ENCODE assay signal across 11 cellular contexts in the genomic region with DNA sequence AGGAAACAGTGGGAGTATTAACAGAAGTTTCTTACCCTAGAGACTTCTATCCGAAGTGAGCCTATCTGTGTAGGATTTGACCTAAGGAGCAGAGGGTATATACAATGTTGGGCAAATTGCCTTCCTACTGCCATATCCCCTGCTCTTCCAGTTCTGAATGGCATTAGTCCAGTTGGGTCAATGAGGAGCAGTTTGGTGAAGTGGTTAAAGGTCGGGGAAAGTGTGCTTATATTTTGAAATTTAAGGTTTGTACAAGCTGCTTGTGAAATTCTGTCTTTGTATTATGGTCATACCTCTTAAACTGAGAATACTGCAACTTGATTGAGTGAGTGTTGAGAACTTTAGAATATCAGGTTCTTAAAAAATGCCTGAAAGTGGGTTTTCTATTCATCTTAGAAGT. TPM values are rescaled to one million over a fixed set of nuclear protein-coding genes. Genes with fewer than 3 reads are reported as not detected.
DNase-seq lines count a peak whose midpoint lies in the region; ATAC-seq and TF ChIP-seq lines count a peak whose summit lies in the region.
"Had no signal": no experiment of that assay in that cellular context is flagged by ENCODE, and none has a peak within 500 bp of the region (broad histone marks: within the 10 kb centered on the region; RNA-seq: fewer than 3 reads in every experiment).

No MANE protein-coding gene starts in this region.

- H3K27ac Mint-ChIP-seq in activated naive CD4-positive, alpha-beta T cell treated with anti-CD3 and anti-CD28 coated beads, Interleukin-2, amount 50 U/mL, for 72 hours: peak overlapping the region; percentile 36 to 94

- H2BK5ac ChIP-seq in mesenchymal stem cell (ENCODE audit: low read depth, low read length, poor library complexity, severe bottlenecking): no peak overlapping the region

- CTCF ChIA-PET in HCT116 (lab: Charles Lee): no interaction called here

- H3K27me3 ChIP-seq in ACC112 (ENCODE audit: insufficient read depth, low read length) (no peaks in the 10 kb centered on the region), HCT116 (ENCODE audit: insufficient read depth, low read length) (no peaks in the 10 kb centered on the region), mesenchymal stem cell (ENCODE audit: control insufficient read depth in 1 of 2, insufficient read depth in 1 of 2, low read length in 2 of 2) (no peaks in the 10 kb centered on the region), tibial nerve (no peaks in the 10 kb centered on the region)
- H3K27me3 ChIP-seq: dorsolateral prefrontal cortex, suprapubic skin had no signal

- peaks cover 10% of the 10 kb centered on the region for H3K79me1 ChIP-seq in mesenchymal stem cell (replicated peaks; ENCODE audit: low read length, poor library complexity, severe bottlenecking)

- H2AFZ ChIP-seq in ACC112 (ENCODE audit: low read length, unreplicated experiment) (no peak overlapping the region), HCT116 (ENCODE audit: low read depth, low read length, poor library complexity, severe bottlenecking) (no peak overlapping the region), mesenchymal stem cell (ENCODE audit: low read depth, low read length) (no peak overlapping the region)

- peak overlapping the region; percentile 96 for H3K4me2 ChIP-seq in HCT116 (ENCODE audit: low read length)
- H3K4me2 ChIP-seq in mesenchymal stem cell (ENCODE audit: low read length, poor library complexity, severe bottlenecking): no peak overlapping the region

- H4K91ac ChIP-seq in mesenchymal stem cell (ENCODE audit: low read length): no peak overlapping the region

- H2BK15ac ChIP-seq in mesenchymal stem cell (ENCODE audit: low read depth, poor library complexity, severe bottlenecking): no peak overlapping the region

- no peak for TF ChIP-seq RAD21 in HCT116 (IDR thresholded peaks at IDR 0.05; ENCODE audit: low read depth)

- TF ChIP-seq POLR2A in HCT116 (IDR thresholded peaks at IDR 0.05; ENCODE audit: borderline replicate concordance, extremely low read depth, insufficient read depth, insufficient read length) (no peak), tibial nerve (IDR thresholded peaks at IDR 0.05) (no peak)

- H2AK5ac ChIP-seq in mesenchymal stem cell (ENCODE audit: low read length, severe bottlenecking): no peak overlapping the region

- H4K20me1 ChIP-seq in HCT116 (ENCODE audit: insufficient read depth): no peaks in the 10 kb centered on the region

- POLR2A ChIA-PET in HCT116 (lab: Charles Lee): no interaction called here

- ATAC-seq in HCT116 (no peak), GM18517 (IDR thresholded peaks at IDR 0.05; ENCODE audit: unreplicated experiment) (no peak)
- no peak for ATAC-seq in activated naive CD4-positive, alpha-beta T cell treated with anti-CD3 and anti-CD28 coated beads, Interleukin-2, amount 50 U/mL, for 72 hours

- H3K9ac ChIP-seq in HCT116 (ENCODE audit: low read length): peak overlapping the region; percentile 99; the same call in 1 of the 2 replicates
- H3K9ac ChIP-seq in mesenchymal stem cell (ENCODE audit: low read length): peak overlapping the region; percentile 99

- H3K9me3 ChIP-seq in HCT116 (ENCODE audit: control insufficient read depth in 1 of 2, insufficient read depth in 1 of 2, low read depth in 1 of 2, low read length in 2 of 2): no peaks in the 10 kb centered on the region
- no peaks in the 10 kb centered on the region for H3K9me3 ChIP-seq in mesenchymal stem cell (ENCODE audit: control insufficient read depth, low read length)
- H3K9me3 ChIP-seq in tibial nerve: no peaks in the 10 kb centered on the region
- H3K9me3 ChIP-seq: suprapubic skin had no signal

- no peak overlapping the region for H3K14ac ChIP-seq in mesenchymal stem cell (ENCODE audit: low read length in 2 of 2)

- 97% methylated on average over 2 of the region's 2 CpGs for WGBS in mesenchymal stem cell
- WGBS in tibial nerve, 2 donors: 76 to 78% methylated on average over 2 of the region's 2 CpGs

- no peak overlapping the region for H3K23ac ChIP-seq in mesenchymal stem cell (ENCODE audit: low read length in 2 of 2)

- no peak overlapping the region for H3K4ac ChIP-seq in mesenchymal stem cell (ENCODE audit: low read depth in 1 of 2, low read length in 2 of 2)

- H2BK12ac ChIP-seq in mesenchymal stem cell (ENCODE audit: low read length in 2 of 2): no peak overlapping the region

- no TSS peak for BruUV-seq in HCT116 (replicated peaks; lab: Mats Ljungman, UMichigan)

- H3K18ac ChIP-seq in mesenchymal stem cell (ENCODE audit: low read depth in 1 of 2, low read length in 2 of 2): no peak overlapping the region

- H3K9me2 ChIP-seq in HCT116 (ENCODE audit: insufficient read depth): no peaks in the 10 kb centered on the region

- RAD21 ChIA-PET in HCT116 (lab: Charles Lee; ENCODE audit: low non-redundant PET in 1 of 2, low total read pairs in 2 of 2, uncharacterized antibody in 2 of 2, unreplicated experiment in 2 of 2): no interaction called here

- H3K9me3 Mint-ChIP-seq in activated naive CD4-positive, alpha-beta T cell treated with anti-CD3 and anti-CD28 coated beads, Interleukin-2, amount 50 U/mL, for 72 hours: no peaks in the 10 kb centered on the region

- H3K79me2 ChIP-seq in ACC112 (ENCODE audit: control insufficient read depth, insufficient read depth, low read length, unreplicated experiment) (peaks cover 25% of the 10 kb centered on the region), HCT116 (ENCODE audit: insufficient read depth, low read length) (peaks cover 40% of the 10 kb centered on the region)

- no peak for TF ChIP-seq CTCF in HCT116 (IDR thresholded peaks at IDR 0.05 in 2 of 3, conservative IDR thresholded peaks at IDR 0.05 in 1 of 3; ENCODE audit: borderline replicate concordance in 1 of 3, insufficient read depth in 1 of 3, low read depth in 2 of 3, low read length in 2 of 3)
- TF ChIP-seq CTCF in tibial nerve (IDR thresholded peaks at IDR 0.05): no peak

- intact Hi-C loops in HCT116 (cut with micrococcal nuclease): no loop called here

- DNase-seq in HCT116 (ENCODE audit: low read depth, low spot score) (no peak), mesenchymal stem cell (no peak), DMS114 treated with DMSO at 0.1 percent for 48 hours (lab: John Stamatoyannopoulos, UW; ENCODE audit: unreplicated experiment) (no peak), tibial nerve (ENCODE audit: low spot score in 2 of 2) (no peak), DMS153 (lab: John Stamatoyannopoulos, UW) (no peak)
- no peak for DNase-seq in activated naive CD4-positive, alpha-beta T cell treated with anti-CD3 and anti-CD28 coated beads, Interleukin-2, amount 50 U/mL, for 72 hours (ENCODE audit: low spot score in 2 of 2)
- DNase-seq: dorsolateral prefrontal cortex, NCI-H446 treated with DMSO at 0.1 percent for 48 hours had no signal

- H2BK120ac ChIP-seq in mesenchymal stem cell (ENCODE audit: low read depth, low read length): no peak overlapping the region

- no peak for TF ChIP-seq EP300 in tibial nerve (IDR thresholded peaks at IDR 0.05)

- H3K27ac ChIP-seq in ACC112 (ENCODE audit: low read depth, low read length) (no peak overlapping the region), HCT116 (ENCODE audit: low read depth, low read length) (no peak overlapping the region), mesenchymal stem cell (ENCODE audit: low read length, poor library complexity, severe bottlenecking) (no peak overlapping the region), tibial nerve (no peak overlapping the region)
- H3K27ac ChIP-seq: suprapubic skin had no signal

- H3K36me3 Mint-ChIP-seq in activated naive CD4-positive, alpha-beta T cell treated with anti-CD3 and anti-CD28 coated beads, Interleukin-2, amount 50 U/mL, for 72 hours: peaks cover 4 to 30% of the 10 kb centered on the region in 2 donors

- peaks cover 11% of the 10 kb centered on the region for H3K4me1 ChIP-seq in ACC112 (ENCODE audit: control insufficient read depth, insufficient read depth, low read length, unreplicated experiment)
- peaks cover 8 to 11% of the 10 kb centered on the region in 2 experiments for H3K4me1 ChIP-seq in HCT116 (ENCODE audit: control insufficient read depth in 1 of 2, insufficient read depth in 2 of 2, low read length in 2 of 2)
- peaks cover 3% of the 10 kb centered on the region for H3K4me1 ChIP-seq in mesenchymal stem cell (ENCODE audit: control insufficient read depth, insufficient read depth, low read depth, low read length)
- peaks cover 0 to 30% (median 12%) of the 10 kb centered on the region in 4 donors for H3K4me1 ChIP-seq in tibial nerve

- H4K8ac ChIP-seq in mesenchymal stem cell (ENCODE audit: low read length): no peak overlapping the region

- peaks cover 8% of the 10 kb centered on the region; the same call in 1 of the 2 replicates for H3K36me3 ChIP-seq in ACC112 (ENCODE audit: insufficient read depth, low read length)
- peaks cover 16 to 23% of the 10 kb centered on the region in 2 experiments; a peak in 3 of 4 replicates for H3K36me3 ChIP-seq in HCT116 (ENCODE audit: control insufficient read depth in 1 of 2, insufficient read depth in 2 of 2, low read length in 2 of 2)
- H3K36me3 ChIP-seq in mesenchymal stem cell (ENCODE audit: control insufficient read depth in 1 of 2, insufficient read depth in 2 of 2, low read depth in 1 of 2, low read length in 2 of 2): peaks cover 16 to 38% of the 10 kb centered on the region in 2 experiments
- peaks cover 0 to 34% (median 3%) of the 10 kb centered on the region in 3 donors for H3K36me3 ChIP-seq in tibial nerve

- H3K4me3 ChIP-seq in ACC112 (ENCODE audit: low read depth, low read length) (peak overlapping the region; percentile 95), HCT116 (replicated peaks in 1 of 2; ENCODE audit: low read depth in 1 of 2, low read length in 2 of 2) (peak overlapping the region in 1 of 2 experiments; percentile 99; a peak in 1 of 4 replicates), mesenchymal stem cell (ENCODE audit: insufficient read depth in 1 of 2, low read depth in 1 of 2, low read length in 2 of 2) (peak overlapping the region in 1 of 2 experiments; percentile 100), tibial nerve (no peak overlapping the region)

RNA-seq across cellular contexts. Expression of a gene that starts 1.7 kb away (rescaled TPM):
- total RNA-seq in HCT116 (2021; ENCODE audit: unreplicated experiment) (130 TPM), tibial nerve (10 to 100 TPM; 59.8 to 88.5 (median 76.1) TPM)
- polyA plus RNA-seq in HCT116 (2012): 83.3 and 110 TPM in 2 replicates
- 10 to 100 TPM; 12.4 to 33.0 TPM for total RNA-seq in activated naive CD4-positive, alpha-beta T cell treated with anti-CD3 and anti-CD28 coated beads, Interleukin-2, amount 50 U/mL, for 72 hours
- 125 TPM for polyA plus RNA-seq in mesenchymal stem cell (2013, experiment 1 of 2)
- 132 TPM for polyA plus RNA-seq in mesenchymal stem cell (2013, experiment 2 of 2)

RNA-seq across cellular contexts. Expression of a gene that starts 21.7 kb away (rescaled TPM):
- total RNA-seq in HCT116 (2021; ENCODE audit: unreplicated experiment) (156 TPM), tibial nerve (100 to 1,000 TPM in 1 of 4 donors, 10 to 100 TPM in 3; 54.8 to 172 (median 73.3) TPM)
- polyA plus RNA-seq in HCT116 (2012): 165 and 171 TPM in 2 replicates
- total RNA-seq in activated naive CD4-positive, alpha-beta T cell treated with anti-CD3 and anti-CD28 coated beads, Interleukin-2, amount 50 U/mL, for 72 hours: 100 to 1,000 TPM; 112 to 143 TPM
- polyA plus RNA-seq in mesenchymal stem cell (2013, experiment 1 of 2): 228 TPM
- polyA plus RNA-seq in mesenchymal stem cell (2013, experiment 2 of 2): 229 TPM

RNA-seq across cellular contexts. Expression of a gene that starts 54.0 kb away (rescaled TPM):
- 69.3 TPM for total RNA-seq in HCT116 (2021; ENCODE audit: unreplicated experiment)
- polyA plus RNA-seq in HCT116 (2012): 17.6 and 27.8 TPM in 2 replicates
- 100 to 1,000 TPM; 112 to 137 TPM for total RNA-seq in activated naive CD4-positive, alpha-beta T cell treated with anti-CD3 and anti-CD28 coated beads, Interleukin-2, amount 50 U/mL, for 72 hours
- polyA plus RNA-seq in mesenchymal stem cell (2013, experiment 1 of 2): 17.0 TPM
- polyA plus RNA-seq in mesenchymal stem cell (2013, experiment 2 of 2): 18.5 TPM
- 1 to 10 TPM in 1 of 4 donors, under 1 TPM in 3; 0.60 to 1.5 (median 0.91) TPM for total RNA-seq in tibial nerve

Comparison
In these comparisons a context has a peak if more than half of its experiments do, and no peak if none do; other contexts are left out.
1. RNA of a gene that starts 54.0 kb away (total RNA-seq): 112 to 137 TPM in activated naive CD4-positive, alpha-beta T cell treated with anti-CD3 and anti-CD28 coated beads, Interleukin-2, amount 50 U/mL, for 72 hours and 69.3 TPM in HCT116 (single experiment); 0.60 to 1.5 TPM in tibial nerve; every median in the first group is over 10 times any median in the second.